ENCODE assay signal across 22 cellular contexts in the genomic region with DNA sequence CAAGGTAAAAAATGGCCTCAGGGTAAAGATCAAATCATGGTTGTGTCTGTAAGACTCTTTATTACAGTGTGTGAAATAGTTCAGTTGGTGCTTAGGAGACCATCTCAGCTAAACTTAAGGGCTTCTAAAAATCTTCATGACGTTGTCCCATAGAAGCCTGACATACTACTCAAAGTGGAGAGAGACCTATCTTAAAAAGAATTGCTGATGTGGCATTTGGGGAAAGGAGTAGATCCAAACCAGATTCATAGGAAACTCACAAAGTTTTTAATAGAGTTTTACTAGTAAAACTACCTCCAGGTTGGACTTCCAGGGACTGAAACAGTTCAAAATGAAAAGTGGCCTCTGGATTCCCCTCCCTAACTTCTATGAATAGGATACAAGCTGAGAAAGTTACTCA.
DNase-seq lines count a peak whose midpoint lies in the region; ATAC-seq, FAIRE-seq and TF ChIP-seq lines count a peak whose summit lies in the region.
"Had no signal": no experiment of that assay in that cellular context is flagged by ENCODE, and none has a peak within 500 bp of the region (broad histone marks: within the 10 kb centered on the region; RNA-seq: fewer than 3 reads in every experiment).

No MANE protein-coding gene starts in this region.

- H2BK5ac ChIP-seq in IMR-90 (ENCODE audit: low read depth, low read length, poor library complexity, severe bottlenecking) = no peak overlapping the region

- no peaks in the 10 kb centered on the region for H3K4me1 ChIP-seq in A549
- no peaks in the 10 kb centered on the region for H3K4me1 ChIP-seq in IMR-90 (ENCODE audit: control insufficient read depth, insufficient read depth, low read length)
- no peaks in the 10 kb centered on the region for H3K4me1 ChIP-seq in astrocyte (ENCODE audit: insufficient read depth, low read length)
- H3K4me1 ChIP-seq: BLaER1 treated with 17β-estradiol and CSF1 and Interleukin-3, amounts not matched to agents 10 nM and 100 nM; Caco-2 had no signal

- no peak overlapping the region for H4K8ac ChIP-seq in IMR-90 (ENCODE audit: low read depth in 2 of 2, low read length in 2 of 2)

- H2AK9ac ChIP-seq in IMR-90 (replicated peaks; ENCODE audit: low read depth, low read length, poor library complexity) = no peak overlapping the region

- FAIRE-seq in A549 (lab: Jason Lieb, UNC) (no peak), astrocyte (lab: Jason Lieb, UNC) (peak; percentile 41)
- FAIRE-seq: A204.1, D721Med, G401.6, GM12891, GM19239 had no signal

- H2AK5ac ChIP-seq in IMR-90 (ENCODE audit: low read depth, low read length) = no peak overlapping the region

- H3K27me3 ChIP-seq in IMR-90 (ENCODE audit: control insufficient read depth, insufficient read depth, low read length) (no peaks in the 10 kb centered on the region), astrocyte (ENCODE audit: insufficient read depth, low read length) (no peaks in the 10 kb centered on the region)

- H3K36me3 ChIP-seq in IMR-90 (ENCODE audit: control insufficient read depth, insufficient read depth, low read length) = no peaks in the 10 kb centered on the region
- peaks cover 6% of the 10 kb centered on the region for H3K36me3 ChIP-seq in astrocyte (ENCODE audit: insufficient read depth, low read length)

- no peak overlapping the region for H3K14ac ChIP-seq in IMR-90 (replicated peaks; ENCODE audit: low read depth, low read length)

- H3K4me1 Mint-ChIP-seq in astrocyte (ENCODE audit: low read depth, unreplicated experiment) = no peaks in the 10 kb centered on the region
- H3K4me1 Mint-ChIP-seq: B cell had no signal

- no peak overlapping the region for H2BK20ac ChIP-seq in IMR-90 (ENCODE audit: low read depth, low read length)

- H3K4ac ChIP-seq in IMR-90 (ENCODE audit: low read depth, low read length) = no peak overlapping the region

- peaks cover 48% of the 10 kb centered on the region for H3K9me3 ChIP-seq in A549
- H3K9me3 ChIP-seq in IMR-90 (ENCODE audit: control insufficient read depth, insufficient read depth, low read length) = peaks cover 27% of the 10 kb centered on the region
- peaks cover 8% of the 10 kb centered on the region for H3K9me3 ChIP-seq in astrocyte (ENCODE audit: insufficient read depth, low read depth, low read length)
- H3K9me3 ChIP-seq: Caco-2 had no signal

- H3K4me2 ChIP-seq in A549 (no peak overlapping the region), IMR-90 (ENCODE audit: low read depth, low read length) (no peak overlapping the region), astrocyte (ENCODE audit: low read length) (no peak overlapping the region)
- H3K4me2 ChIP-seq: BLaER1 treated with 17β-estradiol and CSF1 and Interleukin-3, amounts not matched to agents 10 nM and 100 nM had no signal

- DNase-seq in A549 (ENCODE audit: low read depth in 1 of 2, low spot score in 1 of 2) (no peak), IMR-90 (no peak), astrocyte (ENCODE audit: low read depth) (no peak), nucleus accumbens (lab: John Stamatoyannopoulos, UW) (no peak), NCI-H748 treated with DMSO at 0.1 percent for 48 hours (lab: John Stamatoyannopoulos, UW) (no peak)
- DNase-seq: 8988T; AML-193; Caco-2; Calu3; CD4-positive, alpha-beta T cell; CD8-positive, alpha-beta T cell; DMS79 treated with DMSO at 0.1 percent for 48 hours; GF-D8 had no signal

- H3K9me1 ChIP-seq in IMR-90 (ENCODE audit: insufficient read depth, low read length) = no peaks in the 10 kb centered on the region

- H2BK15ac ChIP-seq in IMR-90 (ENCODE audit: low read depth, low read length) = no peak overlapping the region

- H4K20me1 ChIP-seq in IMR-90 (ENCODE audit: insufficient read depth, low read length) (no peaks in the 10 kb centered on the region), astrocyte (ENCODE audit: insufficient read depth, low read length) (no peaks in the 10 kb centered on the region)
- H4K20me1 ChIP-seq: BLaER1 treated with 17β-estradiol and CSF1 and Interleukin-3, amounts not matched to agents 10 nM and 100 nM had no signal

- in situ Hi-C loops in IMR-90 (cut with MboI; ENCODE audit: low sequenced_read_pairs) = no loop called here

- H4K5ac ChIP-seq in IMR-90 (ENCODE audit: low read depth, low read length) = no peak overlapping the region

- H3K36me3 Mint-ChIP-seq in astrocyte (ENCODE audit: low read depth, unreplicated experiment) = peaks cover 18% of the 10 kb centered on the region

- WGBS in A549 (ENCODE audit: missing lambda C conversion rate) = 84% methylated on average over 1 of the region's 1 CpG
- no CpG with 5 or more reads among the region's 1 CpG for WGBS in IMR-90 (ENCODE audit: extremely low coverage in 2 of 2, insufficient read length in 1 of 2), 2 experiments

- H3K4me3 Mint-ChIP-seq in astrocyte (ENCODE audit: unreplicated experiment) = no peak overlapping the region
- H3K4me3 Mint-ChIP-seq: B cell; CD4-positive, alpha-beta T cell; CD8-positive, alpha-beta T cell had no signal

- no peaks in the 10 kb centered on the region for H3K79me1 ChIP-seq in IMR-90 (ENCODE audit: low read depth in 1 of 2, low read length in 2 of 2)

- no peak overlapping the region for H3K18ac ChIP-seq in IMR-90 (ENCODE audit: low read depth, low read length)

- TF ChIP-seq POLR2A in A549 (IDR thresholded peaks at IDR 0.05; ENCODE audit: low read length) = no peak
- TF ChIP-seq POLR2A in IMR-90 (IDR thresholded peaks at IDR 0.05; ENCODE audit: low read depth, low read length) = no peak

- no peak overlapping the region for H3K27ac Mint-ChIP-seq in astrocyte (ENCODE audit: unreplicated experiment)
- H3K27ac Mint-ChIP-seq: B cell; CD4-positive, alpha-beta T cell; CD8-positive, alpha-beta T cell had no signal

- H3K79me2 ChIP-seq in astrocyte (ENCODE audit: insufficient read depth, low read length) = no peaks in the 10 kb centered on the region

- no TSS peak for BruUV-seq in IMR-90 (replicated peaks; lab: Mats Ljungman, UMichigan)

- H3K27ac ChIP-seq in A549 (no peak overlapping the region), IMR-90 (ENCODE audit: insufficient read depth, low read length) (no peak overlapping the region), astrocyte (ENCODE audit: low read depth, low read length) (no peak overlapping the region)
- H3K27ac ChIP-seq: BLaER1 treated with 17β-estradiol and CSF1 and Interleukin-3, amounts not matched to agents 10 nM and 100 nM; C4-2B had no signal

- no peaks in the 10 kb centered on the region for H3K27me3 Mint-ChIP-seq in astrocyte (ENCODE audit: low read depth, unreplicated experiment)
- H3K27me3 Mint-ChIP-seq: B cell; CD4-positive, alpha-beta T cell had no signal

- H3K4me3 ChIP-seq in A549 (no peak overlapping the region), IMR-90 (ENCODE audit: insufficient read depth, low read depth, low read length) (no peak overlapping the region), astrocyte (ENCODE audit: insufficient read depth, low read depth, low read length) (no peak overlapping the region)
- H3K4me3 ChIP-seq: BLaER1 treated with 17β-estradiol and CSF1 and Interleukin-3, amounts not matched to agents 10 nM and 100 nM had no signal

- no peak overlapping the region for H3K23ac ChIP-seq in IMR-90 (ENCODE audit: low read depth, low read length)

- no peak overlapping the region for H4K91ac ChIP-seq in IMR-90 (ENCODE audit: insufficient read depth, low read depth, low read length)

- POLR2A ChIA-PET in A549 (lab: Yijun Ruan, JAX) (no interaction called here), IMR-90 (lab: Charles Lee; ENCODE audit: unreplicated experiment) (no interaction called here)

- no peak overlapping the region for H3K56ac ChIP-seq in IMR-90 (ENCODE audit: extremely low read depth, insufficient read depth, low read length)

- TF ChIP-seq CTCF in A549 (IDR thresholded peaks at IDR 0.05) = no peak
- TF ChIP-seq CTCF in IMR-90 (conservative IDR thresholded peaks at IDR 0.05; ENCODE audit: low read depth, low read length) = no peak
- no peak for TF ChIP-seq CTCF in astrocyte (IDR thresholded peaks at IDR 0.05; ENCODE audit: insufficient read depth, low read depth, low read length)

- dilution Hi-C loops in IMR-90 (cut with HindIII; ENCODE audit: low sequenced_read_pairs, unreplicated experiment) = no loop called here

- CTCF ChIA-PET in A549 (lab: Yijun Ruan, JAX) = no interaction called here
- CTCF ChIA-PET in IMR-90 (lab: Yijun Ruan, JAX) = no interaction called here

- peaks cover 25% of the 10 kb centered on the region for H3K9me3 Mint-ChIP-seq in astrocyte (ENCODE audit: unreplicated experiment)
- H3K9me3 Mint-ChIP-seq: CD4-positive, alpha-beta T cell had no signal

- H3K9ac ChIP-seq in IMR-90 (ENCODE audit: low read depth, low read length) (no peak overlapping the region), astrocyte (ENCODE audit: low read length) (no peak overlapping the region)
- H3K9ac ChIP-seq: BLaER1 treated with 17β-estradiol and CSF1 and Interleukin-3, amounts not matched to agents 10 nM and 100 nM had no signal

- H2AFZ ChIP-seq in IMR-90 (replicated peaks; ENCODE audit: low read length, poor library complexity) = no peak overlapping the region
- H2AFZ ChIP-seq in astrocyte (ENCODE audit: low read depth, low read length) = no peak overlapping the region

- no peak overlapping the region for H2BK120ac ChIP-seq in IMR-90 (ENCODE audit: low read depth, low read length)

- no peak for TF ChIP-seq EP300 in A549 (IDR thresholded peaks at IDR 0.05)

- TF ChIP-seq RAD21 in A549 (conservative IDR thresholded peaks at IDR 0.05 in 1 of 2, IDR thresholded peaks at IDR 0.05 in 1 of 2) (no peak), IMR-90 (IDR thresholded peaks at IDR 0.05; ENCODE audit: low read length) (no peak)

- ATAC-seq in A549 (no peak), IMR-90 (ENCODE audit: low read depth) (no peak), HG03025 (IDR thresholded peaks at IDR 0.05; ENCODE audit: low FRiP score, unreplicated experiment) (no peak)
- ATAC-seq: CD8-positive, alpha-beta T cell had no signal

- intact Hi-C loops in IMR-90 (cut with micrococcal nuclease) = no loop called here

TF ChIP-seq in A549, 52 proteins besides CTCF, POLR2A, EP300 and RAD21 (continues in another document):
- peak; percentile 41 for TF ChIP-seq MAFK (IDR thresholded peaks at IDR 0.05; ENCODE audit: partially characterized antibody)

TF ChIP-seq in IMR-90, 13 proteins besides CTCF, POLR2A, EP300 and RAD21:
- TF ChIP-seq SMC3 (IDR thresholded peaks at IDR 0.05; ENCODE audit: low read depth, low read length) (no peak), MAFK (IDR thresholded peaks at IDR 0.05; ENCODE audit: low read depth, low read length) (peak; percentile 53)
TF ChIP-seq in IMR-90: peak in this region for 1.
